9 cellular contexts compared by ENCODE assay signal in the genomic region with DNA sequence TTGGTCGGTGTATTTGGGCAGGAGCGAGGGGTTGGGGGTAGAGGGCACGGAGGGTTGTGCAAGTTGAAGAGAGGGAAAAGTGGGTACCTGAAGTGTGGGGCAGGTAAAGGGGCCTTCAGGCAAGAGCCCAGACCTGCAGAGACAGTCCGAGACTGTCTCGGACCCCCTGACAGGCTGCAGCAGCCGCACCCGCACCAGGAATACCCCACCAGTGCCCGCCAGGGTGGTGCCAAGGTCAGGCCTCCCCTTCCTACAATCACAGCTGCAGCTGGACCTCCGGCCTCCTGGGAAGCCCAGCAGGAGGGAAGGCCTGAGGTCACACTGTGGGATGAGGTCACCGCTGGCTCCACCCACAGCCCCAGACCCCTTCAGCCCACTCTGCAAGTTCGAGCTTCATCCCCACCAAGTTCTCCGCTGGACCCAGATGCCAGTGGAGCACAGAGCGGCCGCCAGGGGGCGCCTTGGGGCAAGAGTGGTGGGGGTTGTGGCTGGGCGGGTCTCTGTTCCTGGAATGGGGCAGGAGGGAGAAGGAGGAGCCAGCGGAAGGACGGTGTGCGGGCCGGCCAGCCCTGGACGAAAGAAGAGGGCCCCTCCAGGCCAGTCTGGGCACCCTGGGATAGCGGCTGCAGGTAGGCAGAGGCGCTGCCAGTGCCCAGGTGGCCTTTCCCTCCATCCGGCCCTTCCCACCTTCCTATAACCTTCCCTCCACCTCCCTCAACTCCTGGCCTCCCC. TPM values are rescaled to one million over a fixed set of nuclear protein-coding genes. Genes with fewer than 3 reads are reported as not detected.
DNase-seq lines count a peak whose midpoint lies in the region; ATAC-seq and TF ChIP-seq lines count a peak whose summit lies in the region.
"Had no signal": no experiment of that assay in that cellular context is flagged by ENCODE, and none has a peak within 500 bp of the region (broad histone marks: within the 10 kb centered on the region; RNA-seq: fewer than 3 reads in every experiment).

A gene (plus strand): TSS at position 539 of the 732 bp plus-strand sequence. CDS start 452 bp downstream, outside the sequence.

- no peaks in the 10 kb centered on the region for H3K9me3 Mint-ChIP-seq in CD4-positive, alpha-beta T cell
- H3K9me3 Mint-ChIP-seq: activated naive CD4-positive, alpha-beta T cell treated with anti-CD3 and anti-CD28 coated beads, Interleukin-2, amount 50 U/mL, for 24 hours had no signal

- no peaks in the 10 kb centered on the region for H3K4me1 Mint-ChIP-seq in CD4-positive, alpha-beta T cell (ENCODE audit: low read depth)
- H3K4me1 Mint-ChIP-seq: activated naive CD4-positive, alpha-beta T cell treated with anti-CD3 and anti-CD28 coated beads, Interleukin-2, amount 50 U/mL, for 24 hours had no signal

- intact Hi-C loops in CD4-positive, alpha-beta T cell (cut with DNase I, micrococcal nuclease), result loop anchor here (1.0 to 10.0 kb wide), 10 partner anchors 48 to 883 kb away; a partner anchor contains a TSS
- intact Hi-C loops in left lung (cut with DNase I), result loop anchor here in 1 of 2 donors (10.0 kb wide), 2 partner anchors 450 to 880 kb away; no protein-coding TSS in a partner anchor

- H3K27me3 Mint-ChIP-seq in CD4-positive, alpha-beta T cell, result no peaks in the 10 kb centered on the region
- H3K27me3 Mint-ChIP-seq: activated naive CD4-positive, alpha-beta T cell treated with anti-CD3 and anti-CD28 coated beads, Interleukin-2, amount 50 U/mL, for 24 hours had no signal

- H3K4me3 ChIP-seq in coronary artery (peak within 1 kb of the TSS; percentile 75), left lung (peak within 1 kb of the TSS; percentile 35 to 46)

- no peaks in the 10 kb centered on the region for H3K9me3 ChIP-seq in CD4-positive, alpha-beta T cell (ENCODE audit: control insufficient read depth, low read length)
- no peaks in the 10 kb centered on the region for H3K9me3 ChIP-seq in left lung

- CTCF ChIA-PET in CD4-positive, alpha-beta T cell (lab: Charles Lee), result interaction anchor here (0.6 to 3.9 kb wide), 11 partner anchors 12 to 884 kb away, joined by 3 to 26 read pairs (median 4); a partner anchor contains a TSS

- H3K27ac Mint-ChIP-seq in CD4-positive, alpha-beta T cell, result no peak within 1 kb of the TSS

- no peaks in the 10 kb centered on the region for H3K27me3 ChIP-seq in CD4-positive, alpha-beta T cell (ENCODE audit: control insufficient read depth, insufficient read depth, low read length)
- H3K27me3 ChIP-seq in left lung, result no peaks in the 10 kb centered on the region

- no peak within 1 kb of the TSS for H3K4me3 Mint-ChIP-seq in CD4-positive, alpha-beta T cell
- H3K4me3 Mint-ChIP-seq: activated naive CD4-positive, alpha-beta T cell treated with anti-CD3 and anti-CD28 coated beads, Interleukin-2, amount 50 U/mL, for 24 hours had no signal

- no peak within 1 kb of the TSS for H3K27ac ChIP-seq in CD4-positive, alpha-beta T cell (ENCODE audit: low read depth, low read length)
- H3K27ac ChIP-seq in coronary artery, result peak within 1 kb of the TSS; percentile 37 to 82
- no peak within 1 kb of the TSS for H3K27ac ChIP-seq in left lung

- TF ChIP-seq CTCF in CD4-positive, alpha-beta T cell (IDR thresholded peaks at IDR 0.05), result peak; percentile 85
- TF ChIP-seq CTCF in coronary artery (IDR thresholded peaks at IDR 0.05), result peak; percentile 98
- TF ChIP-seq CTCF in left lung (IDR thresholded peaks at IDR 0.05), result peak; percentile 91 to 97

- POLR2A ChIA-PET in CD4-positive, alpha-beta T cell (lab: Charles Lee), result interaction anchor here (0.9 to 2.2 kb wide), 7 partner anchors 12 to 889 kb away, joined by 3 to 8 read pairs (median 3); a partner anchor contains a TSS

- peak; percentile 64 to 87 (median 77) for DNase-seq in CD4-positive, alpha-beta T cell
- DNase-seq in HCEC 1CT (peak; percentile 77), NCI-H460 (ENCODE audit: extremely low read depth, low read depth) (peak; percentile 79), coronary artery (ENCODE audit: low spot score) (peak; percentile 91), left lung (peak; percentile 91 to 99)
- peak; percentile 90 for DNase-seq in activated CD4-positive, alpha-beta T cell treated with anti-CD3 and anti-CD28 coated beads for 48 hours
- DNase-seq in stimulated activated CD4-positive, alpha-beta T cell treated with anti-CD3 and anti-CD28 coated beads, Interleukin-2, amount 100 ng/mL, for 4 hours (ENCODE audit: low read depth), result peak; percentile 67

- H3K4me1 ChIP-seq in left lung, result peaks cover 5 to 16% of the 10 kb centered on the region in 2 donors

- peaks cover 35% of the 10 kb centered on the region for H3K36me3 Mint-ChIP-seq in CD4-positive, alpha-beta T cell (ENCODE audit: low read depth)

- peak; percentile 74 for ATAC-seq in CD4-positive, alpha-beta T cell (ENCODE audit: poor library complexity)
- ATAC-seq in left lung (peak; percentile 98), HG02973 (IDR thresholded peaks at IDR 0.05; ENCODE audit: unreplicated experiment) (no peak)

- peaks cover 0 to 68% of the 10 kb centered on the region in 2 donors for H3K36me3 ChIP-seq in left lung

RNA-seq across cellular contexts. Expression of the gene that starts here (rescaled TPM):
- total RNA-seq in CD4-positive, alpha-beta T cell, result under 1 TPM in 1 of 2 experiments, not detected in 1; 0.11 TPM
- 16.0 and 17.0 TPM in 2 replicates for total RNA-seq in NCI-H460 (2014; rRNA removed; shearing (Covaris generic))
- 31.0 and 35.9 TPM in 2 replicates for polyA plus RNA-seq in NCI-H460 (2014; cell fraction: nucleus; rRNA removed)
- total RNA-seq in left lung, result 10 to 100 TPM; 25.9 to 28.4 TPM

Comparison
In these comparisons a context has a peak if more than half of its experiments do, and no peak if none do; other contexts are left out.
1. RNA of the gene that starts here (total RNA-seq): 25.9 to 28.4 TPM in left lung and 16.0 to 17.0 TPM in NCI-H460; 0.11 TPM in CD4-positive, alpha-beta T cell; every median in the first group is over 10 times any median in the second.
2. Peak in DNase-seq and ATAC-seq in CD4-positive, alpha-beta T cell; RNA of the gene not detected or under 1 TPM.
3. H3K27ac ChIP-seq: peak in coronary artery (2 of 2); none in CD4-positive, alpha-beta T cell (single experiment) and left lung (0 of 2).
4. Peak in every context shown above with its lines, with median percentiles within 50 percentile points of each other: DNase-seq and CTCF ChIP-seq.